1 cellular context compared by ENCODE assay signal in the genomic region with DNA sequence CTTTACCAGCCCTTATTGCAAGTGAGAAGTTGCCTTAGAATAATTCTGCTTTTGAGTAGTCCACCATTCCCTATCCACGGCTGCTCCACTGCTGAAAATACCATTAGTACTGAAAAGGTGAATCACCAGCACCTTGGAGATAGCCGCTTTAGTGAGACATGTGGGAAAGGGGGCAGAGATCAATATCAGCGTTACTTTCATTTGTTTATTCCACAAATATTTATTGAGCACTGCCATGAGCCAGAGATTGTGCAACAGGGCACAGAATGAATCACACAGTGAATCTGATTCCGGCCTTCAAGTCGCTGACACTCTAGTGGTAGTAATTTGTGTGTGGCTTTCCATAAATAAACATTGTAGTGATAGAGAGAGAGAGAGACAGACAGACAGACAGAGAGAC.
A peak's percentile ranks its signal among the peaks of the same experiment; 100 is the strongest.
TF ChIP-seq lines count a peak whose summit lies in the region.

No MANE protein-coding gene starts in this region.

TF ChIP-seq in HCT116, 20 proteins besides CTCF, POLR2A, EP300 and RAD21:
- TF ChIP-seq CEBPB (IDR thresholded peaks at IDR 0.05; ENCODE audit: low read depth) = peak; percentile 58; the same call in 1 of the 2 replicates
- no peak for TF ChIP-seq CBX3 (IDR thresholded peaks at IDR 0.05; ENCODE audit: low read depth)
